In genomic region chr4:82372502-82372873, GRCh38 we compare ENCODE assay signal across 1 cellular context.
TF ChIP-seq lines count a peak whose summit lies in the region.

No MANE protein-coding gene starts in this region.

TF ChIP-seq in WTC11, 78 proteins besides CTCF, POLR2A, EP300 and RAD21 (continued from another document):
- TF ChIP-seq, protein P1, sequence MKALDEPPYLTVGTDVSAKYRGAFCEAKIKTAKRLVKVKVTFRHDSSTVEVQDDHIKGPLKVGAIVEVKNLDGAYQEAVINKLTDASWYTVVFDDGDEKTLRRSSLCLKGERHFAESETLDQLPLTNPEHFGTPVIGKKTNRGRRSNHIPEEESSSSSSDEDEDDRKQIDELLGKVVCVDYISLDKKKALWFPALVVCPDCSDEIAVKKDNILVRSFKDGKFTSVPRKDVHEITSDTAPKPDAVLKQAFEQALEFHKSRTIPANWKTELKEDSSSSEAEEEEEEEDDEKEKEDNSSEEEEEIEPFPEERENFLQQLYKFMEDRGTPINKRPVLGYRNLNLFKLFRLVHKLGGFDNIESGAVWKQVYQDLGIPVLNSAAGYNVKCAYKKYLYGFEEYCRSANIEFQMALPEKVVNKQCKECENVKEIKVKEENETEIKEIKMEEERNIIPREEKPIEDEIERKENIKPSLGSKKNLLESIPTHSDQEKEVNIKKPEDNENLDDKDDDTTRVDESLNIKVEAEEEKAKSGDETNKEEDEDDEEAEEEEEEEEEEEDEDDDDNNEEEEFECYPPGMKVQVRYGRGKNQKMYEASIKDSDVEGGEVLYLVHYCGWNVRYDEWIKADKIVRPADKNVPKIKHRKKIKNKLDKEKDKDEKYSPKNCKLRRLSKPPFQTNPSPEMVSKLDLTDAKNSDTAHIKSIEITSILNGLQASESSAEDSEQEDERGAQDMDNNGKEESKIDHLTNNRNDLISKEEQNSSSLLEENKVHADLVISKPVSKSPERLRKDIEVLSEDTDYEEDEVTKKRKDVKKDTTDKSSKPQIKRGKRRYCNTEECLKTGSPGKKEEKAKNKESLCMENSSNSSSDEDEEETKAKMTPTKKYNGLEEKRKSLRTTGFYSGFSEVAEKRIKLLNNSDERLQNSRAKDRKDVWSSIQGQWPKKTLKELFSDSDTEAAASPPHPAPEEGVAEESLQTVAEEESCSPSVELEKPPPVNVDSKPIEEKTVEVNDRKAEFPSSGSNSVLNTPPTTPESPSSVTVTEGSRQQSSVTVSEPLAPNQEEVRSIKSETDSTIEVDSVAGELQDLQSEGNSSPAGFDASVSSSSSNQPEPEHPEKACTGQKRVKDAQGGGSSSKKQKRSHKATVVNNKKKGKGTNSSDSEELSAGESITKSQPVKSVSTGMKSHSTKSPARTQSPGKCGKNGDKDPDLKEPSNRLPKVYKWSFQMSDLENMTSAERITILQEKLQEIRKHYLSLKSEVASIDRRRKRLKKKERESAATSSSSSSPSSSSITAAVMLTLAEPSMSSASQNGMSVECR (CRISPR knock-in tag; IDR thresholded peaks at IDR 0.05; ENCODE audit: borderline replicate concordance), result no peak
- TF ChIP-seq JAZF1 (CRISPR knock-in tag; IDR thresholded peaks at IDR 0.05) (no peak), TP53 (CRISPR knock-in tag; IDR thresholded peaks at IDR 0.05) (no peak), ATF6 (CRISPR knock-in tag; IDR thresholded peaks at IDR 0.05) (no peak)
- TF ChIP-seq, protein P2, sequence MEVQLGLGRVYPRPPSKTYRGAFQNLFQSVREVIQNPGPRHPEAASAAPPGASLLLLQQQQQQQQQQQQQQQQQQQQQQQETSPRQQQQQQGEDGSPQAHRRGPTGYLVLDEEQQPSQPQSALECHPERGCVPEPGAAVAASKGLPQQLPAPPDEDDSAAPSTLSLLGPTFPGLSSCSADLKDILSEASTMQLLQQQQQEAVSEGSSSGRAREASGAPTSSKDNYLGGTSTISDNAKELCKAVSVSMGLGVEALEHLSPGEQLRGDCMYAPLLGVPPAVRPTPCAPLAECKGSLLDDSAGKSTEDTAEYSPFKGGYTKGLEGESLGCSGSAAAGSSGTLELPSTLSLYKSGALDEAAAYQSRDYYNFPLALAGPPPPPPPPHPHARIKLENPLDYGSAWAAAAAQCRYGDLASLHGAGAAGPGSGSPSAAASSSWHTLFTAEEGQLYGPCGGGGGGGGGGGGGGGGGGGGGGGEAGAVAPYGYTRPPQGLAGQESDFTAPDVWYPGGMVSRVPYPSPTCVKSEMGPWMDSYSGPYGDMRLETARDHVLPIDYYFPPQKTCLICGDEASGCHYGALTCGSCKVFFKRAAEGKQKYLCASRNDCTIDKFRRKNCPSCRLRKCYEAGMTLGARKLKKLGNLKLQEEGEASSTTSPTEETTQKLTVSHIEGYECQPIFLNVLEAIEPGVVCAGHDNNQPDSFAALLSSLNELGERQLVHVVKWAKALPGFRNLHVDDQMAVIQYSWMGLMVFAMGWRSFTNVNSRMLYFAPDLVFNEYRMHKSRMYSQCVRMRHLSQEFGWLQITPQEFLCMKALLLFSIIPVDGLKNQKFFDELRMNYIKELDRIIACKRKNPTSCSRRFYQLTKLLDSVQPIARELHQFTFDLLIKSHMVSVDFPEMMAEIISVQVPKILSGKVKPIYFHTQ (CRISPR knock-in tag; IDR thresholded peaks at IDR 0.05), result no peak
